ENCODE assay signal across 19 cellular contexts in the genomic region with DNA sequence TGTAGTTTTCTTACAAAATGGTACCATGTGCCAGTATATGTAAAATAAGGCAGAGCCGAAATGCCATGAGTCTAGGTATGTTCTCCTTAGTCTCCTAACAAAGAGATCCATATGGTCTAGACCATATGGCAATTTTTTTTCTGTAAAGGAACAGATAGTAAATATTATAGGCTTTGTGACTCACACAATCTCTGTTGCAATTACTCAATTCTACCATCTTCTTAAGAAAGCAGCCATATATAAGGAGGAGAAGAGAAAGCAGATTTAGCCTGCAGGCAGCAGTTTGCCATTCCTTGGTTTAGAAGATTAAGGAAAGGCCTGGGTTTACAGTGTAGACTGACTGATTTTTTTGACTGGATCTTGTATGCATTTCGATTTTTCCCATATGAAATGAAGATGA.
"Had no signal": no experiment of that assay in that cellular context is flagged by ENCODE, and none has a peak within 500 bp of the region (broad histone marks: within the 10 kb centered on the region; RNA-seq: fewer than 3 reads in every experiment).

No MANE protein-coding gene starts in this region.

- H3K27me3 ChIP-seq: neural progenitor cell, thyroid gland had no signal

- H3K4me1 Mint-ChIP-seq: immature natural killer cell; memory B cell; naive thymus-derived CD4-positive, alpha-beta T cell; T-helper 17 cell had no signal

- H3K4me3 ChIP-seq: heart right ventricle, neural progenitor cell, prostate gland, thyroid gland had no signal

- H3K27ac ChIP-seq: heart right ventricle, neural progenitor cell, prostate gland, thyroid gland had no signal

- H3K27ac Mint-ChIP-seq: activated naive CD4-positive, alpha-beta T cell treated with anti-CD3 and anti-CD28 coated beads, Interleukin-2, amount 50 U/mL, for 72 hours; activated T-helper 1 cell treated with anti-CD3 and anti-CD28 coated beads, Interleukin-12 subunit alpha, Interleukin-12 subunit beta, Interleukin-2, Interleukin-4 antibody, amounts not matched to agents 30 ng/mL and 10 ng/mL and 1 ng/mL, durations not matched to agents 14 hours and 24 hours and 36 hours; immature natural killer cell; memory B cell; naive thymus-derived CD4-positive, alpha-beta T cell; neural progenitor cell; T-helper 17 cell had no signal

- H3K4me1 ChIP-seq: heart right ventricle, neural progenitor cell, prostate gland, thyroid gland had no signal

- H3K36me3 ChIP-seq: heart right ventricle, neural progenitor cell, prostate gland, thyroid gland had no signal

- H3K4me3 Mint-ChIP-seq: activated T-helper 1 cell treated with anti-CD3 and anti-CD28 coated beads, Interleukin-12 subunit alpha, Interleukin-12 subunit beta, Interleukin-2, Interleukin-4 antibody, amounts not matched to agents 30 ng/mL and 10 ng/mL and 1 ng/mL, durations not matched to agents 14 hours and 24 hours and 36 hours; immature natural killer cell; memory B cell; naive thymus-derived CD4-positive, alpha-beta T cell; neural progenitor cell; T-helper 17 cell had no signal

- ATAC-seq: activated naive CD4-positive, alpha-beta T cell treated with anti-CD3 and anti-CD28 coated beads, Interleukin-2, amount 50 U/mL, for 72 hours; heart right ventricle; left ventricle myocardium superior; naive thymus-derived CD4-positive, alpha-beta T cell; right cardiac atrium; T-helper 17 cell had no signal

- H3K36me3 Mint-ChIP-seq: activated naive CD4-positive, alpha-beta T cell treated with anti-CD3 and anti-CD28 coated beads, Interleukin-2, amount 50 U/mL, for 72 hours; immature natural killer cell; memory B cell; naive thymus-derived CD4-positive, alpha-beta T cell; neural progenitor cell had no signal

- H3K9me3 Mint-ChIP-seq: activated naive CD4-positive, alpha-beta T cell treated with anti-CD3 and anti-CD28 coated beads, Interleukin-2, amount 50 U/mL, for 72 hours; activated T-helper 1 cell treated with anti-CD3 and anti-CD28 coated beads, Interleukin-12 subunit alpha, Interleukin-12 subunit beta, Interleukin-2, Interleukin-4 antibody, amounts not matched to agents 30 ng/mL and 10 ng/mL and 1 ng/mL, durations not matched to agents 14 hours and 24 hours and 36 hours; immature natural killer cell; memory B cell; naive thymus-derived CD4-positive, alpha-beta T cell; neural progenitor cell had no signal

- DNase-seq: activated CD4-positive, alpha-beta T cell treated with anti-CD3 and anti-CD28 coated beads, Interleukin-2, amount 50 U/mL, for 48 hours; activated gamma-delta T cell treated with Interleukin-2 at 50 U/mL for 16 hours; amniotic stem cell; caudate nucleus; erythroblast; heart right ventricle; immature natural killer cell; left ventricle myocardium superior; naive thymus-derived CD4-positive, alpha-beta T cell; right cardiac atrium; stimulated activated CD4-positive, alpha-beta T cell treated with anti-CD3 and anti-CD28 coated beads, Interleukin-2, amount 100 ng/mL, for 24 hours; stimulated activated naive CD4-positive, alpha-beta T cell treated with Interleukin-2 at 50 U/mL for 16 hours; T-helper 17 cell; thyroid gland had no signal

- H3K9me3 ChIP-seq: heart right ventricle, prostate gland, thyroid gland had no signal
